Comparison of ENCODE assay signal across 28 cellular contexts in the genomic region with DNA sequence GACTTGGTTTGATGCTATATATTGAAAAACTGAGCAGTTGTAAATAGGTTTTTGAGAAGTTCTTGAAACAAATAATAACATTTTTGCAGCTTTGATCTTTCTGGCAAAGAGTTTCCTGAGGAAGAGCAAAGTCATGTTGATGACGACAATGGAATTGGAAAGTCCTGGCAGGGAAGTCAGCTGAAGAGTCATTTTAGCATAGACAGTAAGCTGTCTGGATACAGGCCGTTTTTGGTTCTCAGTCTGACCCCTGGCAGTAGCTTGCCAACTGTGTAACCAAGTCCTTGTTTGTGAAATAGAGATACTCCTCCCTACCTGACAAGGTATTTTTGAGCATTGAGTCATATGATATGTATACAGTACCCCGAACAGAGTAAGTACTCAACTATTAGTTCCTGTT.
"Had no signal": no experiment of that assay in that cellular context is flagged by ENCODE, and none has a peak within 500 bp of the region (broad histone marks: within the 10 kb centered on the region; RNA-seq: fewer than 3 reads in every experiment).

No MANE protein-coding gene starts in this region.

- H3K9me3 ChIP-seq: Peyer's patch, SJSA1 had no signal

- H3K27ac ChIP-seq: cardiac muscle cell, Peyer's patch, SJSA1, WERI-Rb-1 had no signal

- H3K4me1 ChIP-seq: Peyer's patch, SJSA1 had no signal

- ATAC-seq: activated CD8-positive, alpha-beta memory T cell treated with anti-CD3 and anti-CD28 coated beads, Interleukin-2, amount 10 ng/mL, durations not matched to agents 7 days and 5 days; activated naive CD8-positive, alpha-beta T cell treated with anti-CD3 and anti-CD28 coated beads, Interleukin-2, amount 50 U/mL, for 24 hours; SK-N-SH treated with all-trans-retinoic acid at 6 μM for 48 hours; T-cell had no signal

- H3K36me3 ChIP-seq: cardiac muscle cell, Peyer's patch, SJSA1, WERI-Rb-1 had no signal

- H3K4me3 ChIP-seq: cardiac muscle cell, Peyer's patch, SJSA1 had no signal

- H3K27me3 ChIP-seq: cardiac muscle cell, Peyer's patch had no signal

- DNase-seq: activated CD4-positive, alpha-beta memory T cell treated with anti-CD3 and anti-CD28 coated beads, Interleukin-2, amount 10 ng/mL, durations not matched to agents 7 days and 5 days; activated CD4-positive, alpha-beta T cell treated with anti-CD3 and anti-CD28 coated beads for 1 hour; activated CD4-positive, alpha-beta T cell treated with anti-CD3 and anti-CD28 coated beads for 48 hours; activated CD4-positive, CD25-positive, alpha-beta regulatory T cell; activated CD8-positive, alpha-beta memory T cell treated with anti-CD3 and anti-CD28 coated beads for 24 hours; activated CD8-positive, alpha-beta memory T cell treated with anti-CD3 and anti-CD28 coated beads, Interleukin-2, amount 10 ng/mL, durations not matched to agents 7 days and 5 days; activated CD8-positive, alpha-beta memory T cell treated with anti-CD3 and anti-CD28 coated beads, Interleukin-2, amount 50 U/mL, for 48 hours; activated effector memory CD4-positive, alpha-beta T cell treated with Interleukin-2 at 50 U/mL for 16 hours; activated naive CD4-positive, alpha-beta T cell treated with anti-CD3 and anti-CD28 coated beads, Interleukin-2, amount 10 ng/mL, durations not matched to agents 7 days and 5 days; activated naive CD8-positive, alpha-beta T cell treated with anti-CD3 and anti-CD28 coated beads, Interleukin-2, amount 50 U/mL, for 24 hours; activated T-cell treated with anti-CD3 and anti-CD28 coated beads, Interleukin-2, amount 50 U/mL, for 48 hours; anterior cingulate cortex; Karpas-422; NCI-H1048; NCI-H1436; NCI-H1694; NCI-H345; NCI-H524 treated with DMSO at 0.1 percent for 48 hours; Peyer's patch; RPMI8226; SHP77 treated with DMSO at 0.1 percent for 48 hours; T-cell; T-helper 2 cell; T-helper 9 cell had no signal
